15 cellular contexts compared by ENCODE assay signal in the genomic region with DNA sequence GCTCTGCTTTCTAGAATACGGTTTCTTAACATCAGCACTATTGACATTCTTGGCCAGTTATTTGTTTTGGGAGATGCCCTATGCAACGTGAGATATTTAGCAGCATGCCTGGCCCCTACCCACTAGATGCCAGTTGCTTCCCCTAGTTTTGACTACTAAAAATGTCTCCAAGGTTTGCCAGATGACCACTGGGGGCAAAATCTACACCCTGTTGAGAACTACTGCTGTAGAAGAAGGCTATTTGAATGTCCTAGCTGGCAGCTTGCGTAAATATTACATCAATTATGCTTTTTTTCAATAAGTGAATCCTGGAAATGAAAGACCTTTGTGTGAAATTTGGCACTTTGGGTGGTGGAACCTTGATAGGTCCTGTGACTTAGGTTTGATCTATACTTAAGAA. TPM values are rescaled to one million over a fixed set of nuclear protein-coding genes. Genes with fewer than 3 reads are reported as not detected.
DNase-seq lines count a peak whose midpoint lies in the region; ATAC-seq, FAIRE-seq and TF ChIP-seq lines count a peak whose summit lies in the region.
"Had no signal": no experiment of that assay in that cellular context is flagged by ENCODE, and none has a peak within 500 bp of the region (broad histone marks: within the 10 kb centered on the region; RNA-seq: fewer than 3 reads in every experiment).

No MANE protein-coding gene starts in this region.

- H3K4me1 ChIP-seq in A549 (peaks cover 38% of the 10 kb centered on the region), PC-3 (ENCODE audit: insufficient read depth, low read length) (peaks cover 12% of the 10 kb centered on the region), ovary (ENCODE audit: insufficient read depth) (peaks cover 6% of the 10 kb centered on the region)

- H3K9me3 ChIP-seq in A549 (no peaks in the 10 kb centered on the region), PC-3 (ENCODE audit: low read length) (no peaks in the 10 kb centered on the region), ovary (no peaks in the 10 kb centered on the region)
- H3K9me3 ChIP-seq: stomach had no signal

- BruUV-seq in PC-3 (replicated peaks; lab: Mats Ljungman, UMichigan): no TSS peak

- POLR2A ChIA-PET in A549 (lab: Yijun Ruan, JAX) (no interaction called here), PC-3 (lab: Charles Lee; ENCODE audit: unreplicated experiment) (no interaction called here)

- intact Hi-C loops in PC-3 (cut with micrococcal nuclease): loop anchor here (1.0 kb wide), 1 partner anchor 8 kb away; no protein-coding TSS in a partner anchor
- intact Hi-C loops in ovary (cut with DNase I): no loop called here

- 0 out of 3 replicates have a peak overlapping the region, but pooled peaks have one; percentile 19 for H3K4me2 ChIP-seq in A549
- no peak overlapping the region for H3K4me2 ChIP-seq in PC-3 (ENCODE audit: low read length)

- no peak for TF ChIP-seq EP300 in A549 (IDR thresholded peaks at IDR 0.05)
- TF ChIP-seq EP300 in ovary (IDR thresholded peaks at IDR 0.05): no peak

- no peak overlapping the region for H3K9ac ChIP-seq in PC-3 (ENCODE audit: low read length)

- H3K79me2 ChIP-seq in PC-3 (ENCODE audit: low read length): peaks cover 85% of the 10 kb centered on the region

- no peaks in the 10 kb centered on the region for H3K9me2 ChIP-seq in PC-3 (replicated peaks; ENCODE audit: low read length)

- H4K20me1 ChIP-seq in PC-3 (ENCODE audit: low read length): peaks cover 52% of the 10 kb centered on the region

- no peak for FAIRE-seq in A549 (lab: Jason Lieb, UNC)

- DNase-seq in A549 (ENCODE audit: low read depth in 1 of 2, low spot score in 1 of 2) (peak; percentile 7 to 17), GM12864 (ENCODE audit: low read depth) (no peak), PC-3 (peak; percentile 11), epithelial cell of proximal tubule (ENCODE audit: low read depth) (no peak), NCI-H748 (lab: John Stamatoyannopoulos, UW; ENCODE audit: unreplicated experiment) (no peak), ovary (no peak)
- DNase-seq: COR-L47; effector memory CD4-positive, alpha-beta T cell; naive B cell; NCI-H1930; stomach had no signal

- H3K27me3 ChIP-seq in PC-3 (ENCODE audit: low read length) (no peaks in the 10 kb centered on the region), ovary (no peaks in the 10 kb centered on the region)
- H3K27me3 ChIP-seq: stomach had no signal

- no peak for TF ChIP-seq RAD21 in A549 (conservative IDR thresholded peaks at IDR 0.05 in 1 of 2, IDR thresholded peaks at IDR 0.05 in 1 of 2)

- TF ChIP-seq CTCF in A549 (IDR thresholded peaks at IDR 0.05) (no peak), GM12864 (IDR thresholded peaks at IDR 0.05; ENCODE audit: low read depth, low read length, missing control alignments) (peak; percentile 37), PC-3 (conservative IDR thresholded peaks at IDR 0.05; ENCODE audit: low read depth, low read length) (peak; percentile 35; the same call in 1 of the 2 replicates), epithelial cell of proximal tubule (conservative IDR thresholded peaks at IDR 0.05; ENCODE audit: low read depth, low read length) (peak; percentile 38), ovary (IDR thresholded peaks at IDR 0.05) (no peak)

- no peaks in the 10 kb centered on the region for H3F3A ChIP-seq in PC-3 (ENCODE audit: low read length, unreplicated experiment)

- CTCF ChIA-PET in A549 (lab: Yijun Ruan, JAX): interaction anchor here (1.2 kb wide), 1 partner anchor 12 kb away, joined by 4 read pairs; no protein-coding TSS in a partner anchor
- CTCF ChIA-PET in PC-3 (lab: Charles Lee): interaction anchor here (0.7 kb wide), 1 partner anchor 435 kb away, joined by 5 read pairs; no protein-coding TSS in a partner anchor

- ATAC-seq in A549 (peak; percentile 55 to 71; a peak in 4 of 6 replicates), PC-3 (0 out of 2 replicates have a peak, but pooled peaks have one; percentile 23), GM18511 (IDR thresholded peaks at IDR 0.05; ENCODE audit: unreplicated experiment) (no peak), HG03159 (IDR thresholded peaks at IDR 0.05; ENCODE audit: unreplicated experiment) (no peak)
- ATAC-seq: activated naive CD4-positive, alpha-beta T cell treated with anti-CD3 and anti-CD28 coated beads, Interleukin-2, amount 50 U/mL, for 72 hours; Right ventricle myocardium inferior had no signal

- no peak overlapping the region for H2AFZ ChIP-seq in PC-3 (ENCODE audit: low read length)

- H3K4me3 ChIP-seq in A549: no peak overlapping the region
- H3K4me3 ChIP-seq in GM12864 (ENCODE audit: low read depth, low read length): no peak overlapping the region
- H3K4me3 ChIP-seq in PC-3 (ENCODE audit: low read length): no peak overlapping the region
- no peak overlapping the region for H3K4me3 ChIP-seq in epithelial cell of proximal tubule (ENCODE audit: low read depth, low read length)
- H3K4me3 ChIP-seq in ovary: no peak overlapping the region
- H3K4me3 ChIP-seq: stomach had no signal

- TF ChIP-seq POLR2A in A549 (IDR thresholded peaks at IDR 0.05; ENCODE audit: low read length) (no peak), ovary (IDR thresholded peaks at IDR 0.05) (no peak)

- WGBS in A549 (ENCODE audit: missing lambda C conversion rate): 55% methylated on average over 3 of the region's 3 CpGs
- WGBS in ovary, 3 donors: 47 to 69% (median 58%) methylated on average over 3 of the region's 3 CpGs

- H3K27ac ChIP-seq in A549 (no peak overlapping the region), PC-3 (ENCODE audit: low read length) (no peak overlapping the region), ovary (no peak overlapping the region)
- H3K27ac ChIP-seq: stomach had no signal

- H3K36me3 ChIP-seq in PC-3 (ENCODE audit: low read depth, low read length) (peaks cover 14% of the 10 kb centered on the region; the same call in 1 of the 2 replicates), ovary (no peaks in the 10 kb centered on the region)

TF ChIP-seq in A549, 52 proteins besides CTCF, POLR2A, EP300 and RAD21 (continues in another document):
- no peak for TF ChIP-seq NPAS2 (CRISPR knock-in tag; IDR thresholded peaks at IDR 0.05; ENCODE audit: borderline replicate concordance)
- TF ChIP-seq KDM5A (IDR thresholded peaks at IDR 0.05): no peak
- no peak for TF ChIP-seq FOSB (CRISPR knock-in tag; IDR thresholded peaks at IDR 0.05)
- no peak for TF ChIP-seq MAX (IDR thresholded peaks at IDR 0.05)
- TF ChIP-seq EHF (CRISPR knock-in tag; IDR thresholded peaks at IDR 0.05): no peak
- TF ChIP-seq, protein P1, sequence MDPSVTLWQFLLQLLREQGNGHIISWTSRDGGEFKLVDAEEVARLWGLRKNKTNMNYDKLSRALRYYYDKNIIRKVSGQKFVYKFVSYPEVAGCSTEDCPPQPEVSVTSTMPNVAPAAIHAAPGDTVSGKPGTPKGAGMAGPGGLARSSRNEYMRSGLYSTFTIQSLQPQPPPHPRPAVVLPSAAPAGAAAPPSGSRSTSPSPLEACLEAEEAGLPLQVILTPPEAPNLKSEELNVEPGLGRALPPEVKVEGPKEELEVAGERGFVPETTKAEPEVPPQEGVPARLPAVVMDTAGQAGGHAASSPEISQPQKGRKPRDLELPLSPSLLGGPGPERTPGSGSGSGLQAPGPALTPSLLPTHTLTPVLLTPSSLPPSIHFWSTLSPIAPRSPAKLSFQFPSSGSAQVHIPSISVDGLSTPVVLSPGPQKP (IDR thresholded peaks at IDR 0.05; ENCODE audit: low read depth, low read length): no peak

RNA-seq across cellular contexts. Expression of gene NCBP1, which starts 5.0 kb away (rescaled TPM):
- polyA plus RNA-seq in A549 (2011; rRNA removed) (43.4 and 48.2 TPM in 2 replicates), A549 (2017; fragmentation: RNase III; extraction: RNeasy Plus Mini Kit Qiagen cat#74134 plus additional on column Dnase treatment) (31.8 to 37.8 TPM (median 36.6 TPM) in 3 replicates), ovary (10 to 100 TPM in 1 of 2 donors, 1 to 10 TPM in 1; 8.6 to 18.3 TPM)
- 12.7 and 13.3 TPM in 2 replicates for polyA plus RNA-seq in A549 (2012; cell fraction: cytosol; rRNA removed)
- polyA plus RNA-seq in A549 (2012; cell fraction: nucleus; rRNA removed): 13.6 and 18.0 TPM in 2 replicates
- polyA minus RNA-seq in A549 (2011; rRNA and poly(A)+ RNA removed): 23.9 and 28.1 TPM in 2 replicates
- total RNA-seq in PC-3 (2014; rRNA removed) (22.6 and 23.0 TPM in 2 replicates), epithelial cell of proximal tubule (26.7 and 34.1 TPM in 2 replicates), ovary (10 to 100 TPM; 15.2 to 32.0 (median 23.2) TPM)

RNA-seq across cellular contexts. Expression of gene TSTD2, which starts 5.5 kb away (rescaled TPM):
- polyA plus RNA-seq in A549 (2011; rRNA removed): 33.3 and 37.4 TPM in 2 replicates
- polyA plus RNA-seq in A549 (2012; cell fraction: cytosol; rRNA removed): 7.0 and 9.2 TPM in 2 replicates
- polyA plus RNA-seq in A549 (2012; cell fraction: nucleus; rRNA removed): 21.2 and 32.3 TPM in 2 replicates
- 11.4 to 12.6 TPM (median 12.0 TPM) in 3 replicates for polyA plus RNA-seq in A549 (2017; fragmentation: RNase III; extraction: RNeasy Plus Mini Kit Qiagen cat#74134 plus additional on column Dnase treatment)
- 24.3 and 31.4 TPM in 2 replicates for polyA minus RNA-seq in A549 (2011; rRNA and poly(A)+ RNA removed)
- 7.4 and 11.2 TPM in 2 replicates for total RNA-seq in PC-3 (2014; rRNA removed)
- 12.7 and 21.9 TPM in 2 replicates for total RNA-seq in epithelial cell of proximal tubule
- 10 to 100 TPM; 11.4 to 32.2 (median 22.2) TPM for total RNA-seq in ovary
- polyA plus RNA-seq in ovary: 10 to 100 TPM; 12.3 to 16.9 TPM

RNA-seq across cellular contexts. Expression of gene XPA, which starts 58.5 kb away (rescaled TPM):
- polyA plus RNA-seq in A549 (2011; rRNA removed) (4.5 and 8.0 TPM in 2 replicates), A549 (2017; fragmentation: RNase III; extraction: RNeasy Plus Mini Kit Qiagen cat#74134 plus additional on column Dnase treatment) (14.0 to 14.9 TPM (median 14.6 TPM) in 3 replicates), ovary (10 to 100 TPM; 16.0 to 20.4 TPM)
- polyA plus RNA-seq in A549 (2012; cell fraction: cytosol; rRNA removed): 2.5 and 2.7 TPM in 2 replicates
- polyA plus RNA-seq in A549 (2012; cell fraction: nucleus; rRNA removed): 0.84 and 1.5 TPM in 2 replicates
- 1.9 and 2.6 TPM in 2 replicates for polyA minus RNA-seq in A549 (2011; rRNA and poly(A)+ RNA removed)
- total RNA-seq in PC-3 (2014; rRNA removed) (7.4 and 9.4 TPM in 2 replicates), epithelial cell of proximal tubule (4.7 and 7.6 TPM in 2 replicates), ovary (10 to 100 TPM; 13.7 to 23.6 (median 16.7) TPM)

Comparison
In these comparisons a context has a peak if more than half of its experiments do, and no peak if none do; other contexts are left out.
1. ATAC-seq: peak in A549 (2 of 2) and PC-3 (single experiment); none in GM18511 (single experiment) and HG03159 (single experiment).
2. DNase-seq: peak in A549 (2 of 2) and PC-3 (single experiment); none in GM12864 (single experiment), epithelial cell of proximal tubule (single experiment), NCI-H748 (single experiment) and ovary (0 of 5).
3. CTCF ChIP-seq: peak in GM12864 (single experiment), PC-3 (single experiment) and epithelial cell of proximal tubule (single experiment); none in A549 (single experiment) and ovary (0 of 3).